Comparison of ENCODE assay signal across 11 cellular contexts in genomic region chr1:67141827-67142226, GRCh38. TPM values are rescaled to one million over a fixed set of nuclear protein-coding genes. Genes with fewer than 3 reads are reported as not detected.
"Had no signal": no experiment of that assay in that cellular context is flagged by ENCODE, and none has a peak within 500 bp of the region (broad histone marks: within the 10 kb centered on the region; RNA-seq: fewer than 3 reads in every experiment).

No MANE protein-coding gene starts in this region.

RNA-seq across cellular contexts. Expression of gene C1orf141, which starts 7.1 kb away (rescaled TPM):
- total RNA-seq: activated CD4-positive, alpha-beta memory T cell treated with anti-CD3 and anti-CD28 coated beads, Interleukin-2, amount 10 ng/mL, durations not matched to agents 7 days and 5 days; activated CD8-positive, alpha-beta memory T cell treated with anti-CD3 and anti-CD28 coated beads, Interleukin-2, amount 10 ng/mL, durations not matched to agents 7 days and 5 days; activated naive CD8-positive, alpha-beta T cell treated with anti-CD3 and anti-CD28 coated beads, Interleukin-2, amount 10 ng/mL, durations not matched to agents 7 days and 5 days; ascending aorta; cardiac muscle cell; chondrocyte; MCF 10A; OCI-LY7; Right ventricle myocardium superior; T-helper 1 cell treated with Interleukin-12 subunit alpha and Interleukin-12 subunit beta and Interleukin-4 antibody, amounts not matched to agents 30 ng/mL and 1 ng/mL, for 36 hours had no signal
- polyA plus RNA-seq: adipose tissue, cardiac muscle cell had no signal

RNA-seq across cellular contexts. Expression of gene IL23R, which starts 24.4 kb away (rescaled TPM):
- total RNA-seq: ascending aorta, cardiac muscle cell, chondrocyte, MCF 10A, Right ventricle myocardium superior had no signal
- polyA plus RNA-seq: adipose tissue, cardiac muscle cell had no signal
